20 cellular contexts compared by ENCODE assay signal in the genomic region with DNA sequence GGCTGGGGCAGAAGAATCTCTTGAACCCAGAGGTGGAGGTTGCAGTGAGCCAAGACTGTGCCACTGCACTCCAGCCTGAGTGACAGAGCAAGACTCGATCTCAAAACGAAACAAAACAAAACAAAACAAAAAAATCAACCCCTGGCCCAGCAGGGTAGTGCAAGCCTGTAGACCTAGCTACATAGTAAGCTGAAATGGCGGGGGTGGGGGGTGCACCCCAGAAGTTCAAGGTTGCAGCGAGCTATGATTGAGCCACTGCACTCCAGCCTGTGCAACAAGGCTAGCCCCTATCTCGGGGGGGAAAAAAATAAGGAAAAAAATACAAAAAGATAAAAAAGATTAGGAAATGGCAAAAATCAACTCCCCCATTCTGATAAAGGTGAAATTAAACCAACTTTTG.
"Had no signal": no experiment of that assay in that cellular context is flagged by ENCODE, and none has a peak within 500 bp of the region (broad histone marks: within the 10 kb centered on the region; RNA-seq: fewer than 3 reads in every experiment).

No MANE protein-coding gene starts in this region.

- H3K9me3 ChIP-seq: colonic mucosa, transverse colon had no signal

- ATAC-seq: activated T-helper 17 cell treated with anti-CD3 and anti-CD28 coated beads, Interleukin-2, amount 50 U/mL, for 72 hours; left lobe of liver had no signal

- FAIRE-seq: endometrium, frontal cortex, keratinocyte had no signal

- H3K9me3 Mint-ChIP-seq: activated naive CD8-positive, alpha-beta T cell treated with anti-CD3 and anti-CD28 coated beads, Interleukin-2, amount 10 ng/mL, durations not matched to agents 7 days and 5 days; activated T-helper 17 cell treated with anti-CD3 and anti-CD28 coated beads, Interleukin-2, amount 50 U/mL, for 72 hours; central memory CD8-positive, alpha-beta T cell; nephron had no signal

- H3K27me3 ChIP-seq: colonic mucosa, transverse colon had no signal

- H3K4me3 Mint-ChIP-seq: activated naive CD8-positive, alpha-beta T cell treated with anti-CD3 and anti-CD28 coated beads, Interleukin-2, amount 10 ng/mL, durations not matched to agents 7 days and 5 days; activated T-helper 17 cell treated with anti-CD3 and anti-CD28 coated beads, Interleukin-2, amount 50 U/mL, for 72 hours; central memory CD8-positive, alpha-beta T cell; nephron had no signal

- H3K4me3 ChIP-seq: colonic mucosa, lung, transverse colon had no signal

- H3K27ac ChIP-seq: colonic mucosa, transverse colon had no signal

- H3K27me3 Mint-ChIP-seq: activated naive CD8-positive, alpha-beta T cell treated with anti-CD3 and anti-CD28 coated beads, Interleukin-2, amount 10 ng/mL, durations not matched to agents 7 days and 5 days; activated T-helper 17 cell treated with anti-CD3 and anti-CD28 coated beads, Interleukin-2, amount 50 U/mL, for 72 hours; brain; central memory CD8-positive, alpha-beta T cell had no signal

- H3K4me1 ChIP-seq: colonic mucosa had no signal

- H3K27ac Mint-ChIP-seq: activated naive CD8-positive, alpha-beta T cell treated with anti-CD3 and anti-CD28 coated beads, Interleukin-2, amount 10 ng/mL, durations not matched to agents 7 days and 5 days; activated T-helper 17 cell treated with anti-CD3 and anti-CD28 coated beads, Interleukin-2, amount 50 U/mL, for 72 hours; brain; nephron had no signal

- H3K36me3 ChIP-seq: colonic mucosa, transverse colon had no signal

- DNase-seq: activated CD4-positive, CD25-positive, alpha-beta regulatory T cell treated with anti-CD3 and anti-CD28 coated beads, Interleukin-2, amount 50 U/mL, for 72 hours; activated naive CD4-positive, alpha-beta T cell; activated naive CD8-positive, alpha-beta T cell treated with anti-CD3 and anti-CD28 coated beads, Interleukin-2, amount 10 ng/mL, durations not matched to agents 7 days and 5 days; colonic mucosa; head of caudate nucleus; nucleus accumbens; stimulated activated CD4-positive, alpha-beta T cell treated with anti-CD3 and anti-CD28 coated beads, Interleukin-12 subunit alpha, Interleukin-12 subunit beta, amount 100 ng/mL, for 4 hours; stimulated activated CD4-positive, alpha-beta T cell treated with anti-CD3 and anti-CD28 coated beads, Interleukin-1b, Interleukin-23, amount 100 ng/mL, for 48 hours; stimulated activated CD8-positive, alpha-beta memory T cell treated with anti-CD3 and anti-CD28 coated beads, Interleukin-4, amount 100 ng/mL, for 48 hours; stimulated activated naive CD4-positive, alpha-beta T cell treated with Interleukin-2 at 50 U/mL for 16 hours; transverse colon had no signal
